Comparison of ENCODE assay signal across 7 cellular contexts in genomic region chr12:57129311-57130288, GRCh38. TPM values are rescaled to one million over a fixed set of nuclear protein-coding genes. Genes with fewer than 3 reads are reported as not detected.
A peak's percentile ranks its signal among the peaks of the same experiment; 100 is the strongest.
DNase-seq lines count a peak whose midpoint lies in the region; ATAC-seq, FAIRE-seq and TF ChIP-seq lines count a peak whose summit lies in the region.
"Had no signal": no experiment of that assay in that cellular context is flagged by ENCODE, and none has a peak within 500 bp of the region (broad histone marks: within the 10 kb centered on the region; RNA-seq: fewer than 3 reads in every experiment).

No MANE protein-coding gene starts in this region.

- H4K20me1 ChIP-seq in IMR-90 (ENCODE audit: insufficient read depth, low read length): peaks cover 48% of the 10 kb centered on the region

- H3K9me1 ChIP-seq in IMR-90 (ENCODE audit: insufficient read depth, low read length): peaks cover 18% of the 10 kb centered on the region

- peak overlapping the region; percentile 88 for H4K91ac ChIP-seq in IMR-90 (ENCODE audit: insufficient read depth, low read depth, low read length)

- H2BK15ac ChIP-seq in IMR-90 (ENCODE audit: low read depth, low read length): peak overlapping the region; percentile 12; the same call in 1 of the 3 replicates

- POLR2A ChIA-PET in IMR-90 (lab: Charles Lee; ENCODE audit: unreplicated experiment): interaction anchor here (0.6 kb wide), 1 partner anchor 19 kb away, joined by 4 read pairs; no protein-coding TSS in a partner anchor

- no peak for TF ChIP-seq POLR2A in IMR-90 (IDR thresholded peaks at IDR 0.05; ENCODE audit: low read depth, low read length)

- H3K9ac ChIP-seq in IMR-90 (ENCODE audit: low read depth, low read length) (peak overlapping the region; percentile 99), colonic mucosa (ENCODE audit: low read depth in 2 of 2, low read length in 2 of 2) (peak overlapping the region; percentile 64 to 87)
- H3K9ac ChIP-seq: KMS-11 had no signal

- peaks cover 19 to 51% of the 10 kb centered on the region in 2 experiments; a peak in 3 of 4 replicates for H3K79me1 ChIP-seq in IMR-90 (ENCODE audit: low read depth in 1 of 2, low read length in 2 of 2)

- in situ Hi-C loops in IMR-90 (cut with MboI; ENCODE audit: low sequenced_read_pairs): no loop called here

- no peak for FAIRE-seq in pancreas (lab: Jason Lieb, UNC)

- H2BK20ac ChIP-seq in IMR-90 (ENCODE audit: low read depth, low read length): no peak overlapping the region

- peak overlapping the region; percentile 71 for H3K23ac ChIP-seq in IMR-90 (ENCODE audit: low read depth, low read length)

- no TSS peak for BruUV-seq in IMR-90 (replicated peaks; lab: Mats Ljungman, UMichigan)

- peak overlapping the region; percentile 97 for H3K4ac ChIP-seq in IMR-90 (ENCODE audit: low read depth, low read length)

- H3K9me3 ChIP-seq in IMR-90 (ENCODE audit: control insufficient read depth, insufficient read depth, low read length) (no peaks in the 10 kb centered on the region), colonic mucosa (no peaks in the 10 kb centered on the region), pancreas (no peaks in the 10 kb centered on the region)

- H3K4me3 ChIP-seq in IMR-90 (ENCODE audit: insufficient read depth, low read depth, low read length) (peak overlapping the region; percentile 90), colonic mucosa (peak overlapping the region; percentile 86), pancreas (peak overlapping the region; percentile 57 to 91 (median 70))

- H3K18ac ChIP-seq in IMR-90 (ENCODE audit: low read depth, low read length): peak overlapping the region; percentile 71

- H4K5ac ChIP-seq in IMR-90 (ENCODE audit: low read depth, low read length): peak overlapping the region; percentile 65

- H3K27me3 ChIP-seq in IMR-90 (ENCODE audit: control insufficient read depth, insufficient read depth, low read length) (no peaks in the 10 kb centered on the region), colonic mucosa (no peaks in the 10 kb centered on the region), pancreas (no peaks in the 10 kb centered on the region)

- peak overlapping the region; percentile 62; the same call in 1 of the 2 replicates for H2BK120ac ChIP-seq in IMR-90 (ENCODE audit: low read depth, low read length)

- no peak for TF ChIP-seq RAD21 in IMR-90 (IDR thresholded peaks at IDR 0.05; ENCODE audit: low read length)

- H3K4me1 ChIP-seq in IMR-90 (ENCODE audit: control insufficient read depth, insufficient read depth, low read length) (peaks cover 28% of the 10 kb centered on the region), colonic mucosa (peaks cover 5% of the 10 kb centered on the region), pancreas (peaks cover 0 to 9% (median 7%) of the 10 kb centered on the region in 3 donors)

- peak overlapping the region; percentile 100 for H3K27ac ChIP-seq in IMR-90 (ENCODE audit: insufficient read depth, low read length)
- peak overlapping the region; percentile 99 for H3K27ac ChIP-seq in colonic mucosa
- peak overlapping the region in 2 of 4 donors; percentile 22 to 96 for H3K27ac ChIP-seq in pancreas
- H3K27ac ChIP-seq: KMS-11 had no signal

- H2AK5ac ChIP-seq in IMR-90 (ENCODE audit: low read depth, low read length): peak overlapping the region; percentile 71

- 5% methylated on average over 4 of the region's 12 CpGs; no CpG with 5 or more reads in 1 of the 2 experiments for WGBS in IMR-90 (ENCODE audit: extremely low coverage in 2 of 2, insufficient read length in 1 of 2), 2 experiments
- WGBS in pancreas, 2 donors: 37 to 46% methylated on average over 12 of the region's 12 CpGs

- intact Hi-C loops in IMR-90 (cut with micrococcal nuclease): loop anchor here (2.0 kb wide), 1 partner anchor 19 kb away; no protein-coding TSS in a partner anchor
- intact Hi-C loops in colonic mucosa (cut with DNase I): no loop called here
- intact Hi-C loops in pancreas (cut with DNase I): loop anchor here in 1 of 3 donors (5.0 kb wide), 1 partner anchor 38 kb away; no protein-coding TSS in a partner anchor

- dilution Hi-C loops in IMR-90 (cut with HindIII; ENCODE audit: low sequenced_read_pairs, unreplicated experiment): no loop called here

- H3K36me3 ChIP-seq in IMR-90 (ENCODE audit: control insufficient read depth, insufficient read depth, low read length): peaks cover 15% of the 10 kb centered on the region; the same call in 1 of the 2 replicates
- H3K36me3 ChIP-seq in colonic mucosa: no peaks in the 10 kb centered on the region
- no peaks in the 10 kb centered on the region for H3K36me3 ChIP-seq in pancreas

- H3K14ac ChIP-seq in IMR-90 (replicated peaks; ENCODE audit: low read depth, low read length): peak overlapping the region; percentile 98

- peak overlapping the region; percentile 86 for H3K56ac ChIP-seq in IMR-90 (ENCODE audit: extremely low read depth, insufficient read depth, low read length)

- H3K4me2 ChIP-seq in IMR-90 (ENCODE audit: low read depth, low read length): peak overlapping the region; percentile 96

- CTCF ChIA-PET in IMR-90 (lab: Yijun Ruan, JAX): no interaction called here

- H2BK5ac ChIP-seq in IMR-90 (ENCODE audit: low read depth, low read length, poor library complexity, severe bottlenecking): peak overlapping the region; percentile 97

- H4K8ac ChIP-seq in IMR-90 (ENCODE audit: low read depth in 2 of 2, low read length in 2 of 2): peak overlapping the region in 1 of 2 experiments; percentile 80

- peak overlapping the region; percentile 80 for H2AFZ ChIP-seq in IMR-90 (replicated peaks; ENCODE audit: low read length, poor library complexity)

- peak overlapping the region; percentile 98 for H2AK9ac ChIP-seq in IMR-90 (replicated peaks; ENCODE audit: low read depth, low read length, poor library complexity)

- TF ChIP-seq CTCF in IMR-90 (conservative IDR thresholded peaks at IDR 0.05; ENCODE audit: low read depth, low read length) (no peak), colonic mucosa (IDR thresholded peaks at IDR 0.05) (no peak), pancreas (IDR thresholded peaks at IDR 0.05) (no peak)

- ATAC-seq in IMR-90 (ENCODE audit: low read depth) (peak; percentile 1), pancreas (peak in 1 of 4 donors; percentile 2), HG02938 (IDR thresholded peaks at IDR 0.05; ENCODE audit: unreplicated experiment) (no peak)

- no peak for DNase-seq in IMR-90
- peak; percentile 31 for DNase-seq in colonic mucosa
- peak in 1 of 6 donors; percentile 60 for DNase-seq in pancreas
- no peak for DNase-seq in COLO829 (ENCODE audit: low spot score)
- no peak for DNase-seq in HK-2 (ENCODE audit: unreplicated experiment)

TF ChIP-seq in IMR-90, 13 proteins besides CTCF, POLR2A, EP300 and RAD21:
- TF ChIP-seq CEBPB (IDR thresholded peaks at IDR 0.05; ENCODE audit: low read depth, low read length): peak; percentile 82
- no peak for TF ChIP-seq USF2 (IDR thresholded peaks at IDR 0.05; ENCODE audit: low read depth, low read length)
TF ChIP-seq in IMR-90: peak in this region for 1.

RNA-seq across cellular contexts. Expression of gene LRP1, which starts 1.3 kb away (rescaled TPM):
- 73.1 and 75.5 TPM in 2 replicates for total RNA-seq in IMR-90 (2012; rRNA removed)
- 142 and 155 TPM in 2 replicates for polyA plus RNA-seq in IMR-90 (2012; rRNA removed)
- 119 and 250 TPM in 2 replicates for polyA plus RNA-seq in IMR-90 (2012; cell fraction: cytosol; rRNA removed)
- 252 and 565 TPM in 2 replicates for polyA plus RNA-seq in IMR-90 (2012; cell fraction: nucleus; rRNA removed; ENCODE audit: low replicate concordance)
- total RNA-seq in colonic mucosa: 100 to 1,000 TPM; 107 to 123 TPM
- 10 to 100 TPM; 19.2 to 89.4 (median 38.5) TPM for total RNA-seq in pancreas
- polyA plus RNA-seq in pancreas: 10 to 100 TPM; 12.2 to 15.7 TPM

RNA-seq across cellular contexts. Expression of gene LRP1-AS, which starts 17.8 kb away (rescaled TPM):
- not detected in 2 replicates for total RNA-seq in IMR-90 (2012; rRNA removed)
- polyA plus RNA-seq in IMR-90 (2012; rRNA removed): not detected in 2 replicates
- polyA plus RNA-seq in IMR-90 (2012; cell fraction: cytosol; rRNA removed): not detected in 2 replicates
- polyA plus RNA-seq in IMR-90 (2012; cell fraction: nucleus; rRNA removed; ENCODE audit: low replicate concordance): not detected in 2 replicates
- total RNA-seq in colonic mucosa: not detected
- total RNA-seq in pancreas: not detected
- not detected for polyA plus RNA-seq in pancreas

RNA-seq across cellular contexts. Expression of gene STAT6, which starts 18.4 kb away (rescaled TPM):
- total RNA-seq in IMR-90 (2012; rRNA removed) (38.9 and 43.4 TPM in 2 replicates), colonic mucosa (100 to 1,000 TPM; 161 to 181 TPM), pancreas (100 to 1,000 TPM in 1 of 6 donors, 10 to 100 TPM in 5; 31.0 to 116 (median 51.9) TPM)
- polyA plus RNA-seq in IMR-90 (2012; rRNA removed) (88.8 and 96.9 TPM in 2 replicates), pancreas (100 to 1,000 TPM; 137 to 141 TPM)
- polyA plus RNA-seq in IMR-90 (2012; cell fraction: cytosol; rRNA removed): 44.8 and 69.4 TPM in 2 replicates
- 334 and 370 TPM in 2 replicates for polyA plus RNA-seq in IMR-90 (2012; cell fraction: nucleus; rRNA removed; ENCODE audit: low replicate concordance)

RNA-seq across cellular contexts. Expression of gene NAB2, which starts 40.7 kb away (rescaled TPM):
- total RNA-seq in IMR-90 (2012; rRNA removed) (68.3 and 68.8 TPM in 2 replicates), colonic mucosa (1 to 10 TPM; 4.8 to 7.0 TPM), pancreas (10 to 100 TPM in 1 of 6 donors, 1 to 10 TPM in 5; 2.1 to 12.9 (median 4.6) TPM)
- polyA plus RNA-seq in IMR-90 (2012; rRNA removed) (65.1 and 65.2 TPM in 2 replicates), pancreas (10 to 100 TPM in 1 of 2 donors, 1 to 10 TPM in 1; 5.8 to 21.3 TPM)
- 52.2 and 62.3 TPM in 2 replicates for polyA plus RNA-seq in IMR-90 (2012; cell fraction: cytosol; rRNA removed)
- polyA plus RNA-seq in IMR-90 (2012; cell fraction: nucleus; rRNA removed; ENCODE audit: low replicate concordance): 73.8 and 87.3 TPM in 2 replicates

RNA-seq across cellular contexts. Expression of gene NEMP1, which starts 51.0 kb away (rescaled TPM):
- 10.9 and 14.7 TPM in 2 replicates for total RNA-seq in IMR-90 (2012; rRNA removed)
- 7.2 and 8.9 TPM in 2 replicates for polyA plus RNA-seq in IMR-90 (2012; rRNA removed)
- polyA plus RNA-seq in IMR-90 (2012; cell fraction: cytosol; rRNA removed): 1.2 and 2.3 TPM in 2 replicates
- polyA plus RNA-seq in IMR-90 (2012; cell fraction: nucleus; rRNA removed; ENCODE audit: low replicate concordance): 3.6 and 28.5 TPM in 2 replicates
- 10 to 100 TPM in 1 of 2 donors, 1 to 10 TPM in 1; 7.3 to 21.1 TPM for total RNA-seq in colonic mucosa
- 1 to 10 TPM; 3.2 to 5.7 (median 4.0) TPM for total RNA-seq in pancreas
- 1 to 10 TPM; 1.1 to 2.4 TPM for polyA plus RNA-seq in pancreas
